In genomic region chr12:69119770-69120169, GRCh38 we compare ENCODE assay signal across 26 cellular contexts.
"Had no signal": no experiment of that assay in that cellular context is flagged by ENCODE, and none has a peak within 500 bp of the region (broad histone marks: within the 10 kb centered on the region; RNA-seq: fewer than 3 reads in every experiment).

No MANE protein-coding gene starts in this region.

- H3K9ac ChIP-seq: neural progenitor cell, parathyroid adenoma had no signal

- H3K27ac ChIP-seq: neural progenitor cell, ovary, parathyroid adenoma, psoas muscle, right lobe of liver, sigmoid colon, skin epidermis, stomach, thoracic aorta, thyroid gland, tibial nerve, vagina had no signal

- H3K9me3 ChIP-seq: ovary, psoas muscle, right lobe of liver, sigmoid colon, stomach, thoracic aorta, thyroid gland, tibial nerve, upper lobe of left lung, vagina had no signal

- FAIRE-seq: urothelium cell line had no signal

- H2AFZ ChIP-seq: neural progenitor cell, parathyroid adenoma had no signal

- DNase-seq: natural killer cell; occipital lobe; ovary; posterior cingulate gyrus; psoas muscle; right cardiac atrium; right lobe of liver; sigmoid colon; stimulated activated CD4-positive, alpha-beta T cell treated with anti-CD3 and anti-CD28 coated beads, Interleukin-15, amount 100 ng/mL, for 24 hours; stimulated activated CD4-positive, alpha-beta T cell treated with anti-CD3 and anti-CD28 coated beads, Interleukin-2, amount 100 ng/mL, for 24 hours; stimulated activated CD4-positive, alpha-beta T cell treated with anti-CD3 and anti-CD28 coated beads, Interleukin-2, amount 100 ng/mL, for 48 hours; stimulated activated CD4-positive, alpha-beta T cell treated with anti-CD3 and anti-CD28 coated beads, Interleukin-4, amount 100 ng/mL, for 24 hours; stimulated activated naive B cell treated with anti-CD40 and anti-IgM and Interleukin-4, amounts not matched to agents 10 μg/mL and 1 μg/mL and 100 μg/mL, for 72 hours; stimulated activated naive CD4-positive, alpha-beta T cell treated with Interleukin-2 at 50 U/mL for 16 hours; stomach; thyroid gland; trophoblast cell; upper lobe of left lung had no signal

- H3K4me1 ChIP-seq: neural progenitor cell, parathyroid adenoma, psoas muscle, sigmoid colon, vagina had no signal

- H3K4me3 ChIP-seq: neural progenitor cell, ovary, psoas muscle, right lobe of liver, sigmoid colon, skin epidermis, stomach, thoracic aorta, thyroid gland, tibial nerve, upper lobe of left lung, vagina had no signal

- H3K27me3 ChIP-seq: neural progenitor cell, ovary, right lobe of liver, sigmoid colon, stomach, thyroid gland, tibial nerve, upper lobe of left lung, vagina had no signal

- H3K4me2 ChIP-seq: neural progenitor cell had no signal

- ATAC-seq: natural killer cell; psoas muscle; right cardiac atrium; stimulated activated effector memory CD8-positive, alpha-beta T cell treated with anti-CD3 and anti-CD28 coated beads, Interleukin-12 subunit alpha, Interleukin-12 subunit beta, amount 100 ng/mL, for 72 hours; stimulated activated naive B cell treated with anti-CD40 and anti-IgM and Interleukin-4, amounts not matched to agents 10 μg/mL and 1 μg/mL and 100 μg/mL, for 72 hours had no signal

- H3K36me3 ChIP-seq: neural progenitor cell, ovary, right lobe of liver, sigmoid colon, stomach, thoracic aorta, thyroid gland, tibial nerve, upper lobe of left lung, vagina had no signal

- H3K79me2 ChIP-seq: parathyroid adenoma had no signal
